ENCODE assay signal across 20 cellular contexts in genomic region chr3:11534783-11535081, GRCh38.
"Had no signal": no experiment of that assay in that cellular context is flagged by ENCODE, and none has a peak within 500 bp of the region (broad histone marks: within the 10 kb centered on the region; RNA-seq: fewer than 3 reads in every experiment).

No MANE protein-coding gene starts in this region.

- H3K9ac ChIP-seq: parathyroid adenoma, SK-N-SH had no signal

- DNase-seq: activated CD4-positive, alpha-beta T cell treated with anti-CD3 and anti-CD28 coated beads, Interleukin-2, amount 10 ng/mL, durations not matched to agents 7 days and 5 days; activated CD4-positive, CD25-positive, alpha-beta regulatory T cell treated with anti-CD3 and anti-CD28 coated beads, Interleukin-2, amount 50 U/mL, for 72 hours; activated CD8-positive, alpha-beta T cell treated with anti-CD3 and anti-CD28 coated beads, Interleukin-2, amount 10 ng/mL, durations not matched to agents 7 days and 5 days; adrenal gland; cortex of kidney; immature natural killer cell; nucleus accumbens; SK-N-SH; spleen; stimulated activated CD4-positive, alpha-beta T cell treated with anti-CD3 and anti-CD28 coated beads, Interleukin-4, amount 100 ng/mL, for 24 hours; stimulated activated naive CD4-positive, alpha-beta T cell treated with Interleukin-2 at 50 U/mL for 16 hours; transverse colon; WERI-Rb-1 had no signal

- ATAC-seq: activated CD8-positive, alpha-beta T cell treated with anti-CD3 and anti-CD28 coated beads, Interleukin-2, amount 10 ng/mL, durations not matched to agents 7 days and 5 days; activated T-helper 17 cell treated with anti-CD3 and anti-CD28 coated beads, Interleukin-2, amount 50 U/mL, for 72 hours; left lobe of liver; natural killer cell treated with Interleukin-12 subunit alpha and Interleukin-12 subunit beta and Interleukin-15 and Interleukin-18, amount 100 ng/mL, for 72 hours had no signal

- H3K36me3 ChIP-seq: adrenal gland, breast epithelium, transverse colon, WERI-Rb-1 had no signal

- H3K4me2 ChIP-seq: hepatocyte, SK-N-SH had no signal

- H3K4me3 ChIP-seq: adrenal gland, breast epithelium, hepatocyte, spleen, transverse colon had no signal

- H3K27ac ChIP-seq: adrenal gland, epithelial cell of prostate, hepatocyte, parathyroid adenoma, spleen, transverse colon, WERI-Rb-1 had no signal

- H2AFZ ChIP-seq: hepatocyte, parathyroid adenoma had no signal

- H3K27me3 ChIP-seq: adrenal gland, breast epithelium, hepatocyte, spleen, transverse colon had no signal

- H3K9me3 ChIP-seq: adrenal gland, breast epithelium, SK-N-SH, spleen, transverse colon had no signal

- H3K4me1 ChIP-seq: adrenal gland, parathyroid adenoma, spleen had no signal
